Comparison of ENCODE assay signal across 8 cellular contexts in genomic region chr9:137046094-137046787, GRCh38. TPM values are rescaled to one million over a fixed set of nuclear protein-coding genes. Genes with fewer than 3 reads are reported as not detected.
A peak's percentile ranks its signal among the peaks of the same experiment; 100 is the strongest.
DNase-seq lines count a peak whose midpoint lies in the region; ATAC-seq and TF ChIP-seq lines count a peak whose summit lies in the region.

Gene NPDC1 (minus strand): TSS chr9:137046177. CDS start chr9:137045989, 188 bp downstream.

- peak within 1 kb of the TSS; percentile 61 for H3K4me3 Mint-ChIP-seq in activated CD4-positive, alpha-beta T cell treated with anti-CD3 and anti-CD28 coated beads for 36 hours

- intact Hi-C loops in activated CD4-positive, alpha-beta T cell treated with anti-CD3 and anti-CD28 coated beads for 36 hours (cut with DNase I, micrococcal nuclease) = loop anchor here (1.0 to 10.0 kb wide), 6 partner anchors 18 to 199 kb away; partner anchors contain the start of genes ABCA2 (in 1 of the 2), CYSRT1 (in 1 of the 2), PHPT1 (in 1 of the 2) and RNF208 (in 1 of the 2)

- peak within 1 kb of the TSS; percentile 46 for H3K27ac ChIP-seq in layer of hippocampus (ENCODE audit: low read depth, low read length)

- no peaks in the 10 kb centered on the region for H3K9me3 Mint-ChIP-seq in activated CD4-positive, alpha-beta T cell treated with anti-CD3 and anti-CD28 coated beads for 36 hours (ENCODE audit: low read depth)

- ATAC-seq in GM21576 (IDR thresholded peaks at IDR 0.05; ENCODE audit: unreplicated experiment) = peak; percentile 51
- peak; percentile 65 for ATAC-seq in activated CD4-positive, alpha-beta T cell treated with anti-CD3 and anti-CD28 coated beads for 36 hours
- no peak for ATAC-seq in GM21526 (IDR thresholded peaks at IDR 0.05; ENCODE audit: low FRiP score, unreplicated experiment)

- POLR2A ChIA-PET in activated CD4-positive, alpha-beta T cell treated with anti-CD3 and anti-CD28 coated beads for 36 hours (lab: Charles Lee) = interaction anchor here (0.6 to 0.7 kb wide), 3 partner anchors 51 to 277 kb away, joined by 3 to 4 read pairs (median 3); no protein-coding TSS in a partner anchor

- peaks cover 34% of the 10 kb centered on the region for H3K27me3 Mint-ChIP-seq in activated CD4-positive, alpha-beta T cell treated with anti-CD3 and anti-CD28 coated beads for 36 hours

- peak within 1 kb of the TSS; percentile 55 for H3K4me3 ChIP-seq in choroid plexus epithelial cell (ENCODE audit: low read depth, low read length)

- CTCF ChIA-PET in activated CD4-positive, alpha-beta T cell treated with anti-CD3 and anti-CD28 coated beads for 36 hours (lab: Charles Lee) = interaction anchor here (0.6 to 4.3 kb wide), 33 partner anchors 10 to 420 kb away, joined by 3 to 43 read pairs (median 4); partner anchors contain the start of genes CLIC3, MAN1B1, RNF224 and SAPCD2

- DNase-seq in AG08396 (ENCODE audit: low spot score) (peak; percentile 94), NCI-H2227 (lab: John Stamatoyannopoulos, UW; ENCODE audit: unreplicated experiment) (peak; percentile 73), choroid plexus epithelial cell (ENCODE audit: low read depth) (peak; percentile 68)
- peak; percentile 92 for DNase-seq in activated CD4-positive, alpha-beta T cell treated with anti-CD3 and anti-CD28 coated beads for 36 hours
- peak; percentile 68 to 83 for DNase-seq in stimulated activated CD4-positive, alpha-beta T cell treated with anti-CD3 and anti-CD28 coated beads, Interleukin-15, amount 100 ng/mL, for 48 hours (ENCODE audit: low read depth in 2 of 2)

- peaks cover 12% of the 10 kb centered on the region for H3K4me1 Mint-ChIP-seq in activated CD4-positive, alpha-beta T cell treated with anti-CD3 and anti-CD28 coated beads for 36 hours

- peaks cover 21% of the 10 kb centered on the region for H3K27me3 ChIP-seq in layer of hippocampus (ENCODE audit: control insufficient read depth, insufficient read depth, low read length)

- no peaks in the 10 kb centered on the region for H3K36me3 Mint-ChIP-seq in activated CD4-positive, alpha-beta T cell treated with anti-CD3 and anti-CD28 coated beads for 36 hours (ENCODE audit: low read depth)

- TF ChIP-seq CTCF in choroid plexus epithelial cell (conservative IDR thresholded peaks at IDR 0.05; ENCODE audit: low read depth, low read length) = peak; percentile 87

- H3K27ac Mint-ChIP-seq in activated CD4-positive, alpha-beta T cell treated with anti-CD3 and anti-CD28 coated beads for 36 hours = no peak within 1 kb of the TSS

RNA-seq across cellular contexts. Expression of gene NPDC1, which starts in this region (rescaled TPM):
- total RNA-seq in activated CD4-positive, alpha-beta T cell treated with anti-CD3 and anti-CD28 coated beads for 36 hours = 10 to 100 TPM; 21.0 to 23.1 TPM
